39 cellular contexts compared by ENCODE assay signal in the genomic region with DNA sequence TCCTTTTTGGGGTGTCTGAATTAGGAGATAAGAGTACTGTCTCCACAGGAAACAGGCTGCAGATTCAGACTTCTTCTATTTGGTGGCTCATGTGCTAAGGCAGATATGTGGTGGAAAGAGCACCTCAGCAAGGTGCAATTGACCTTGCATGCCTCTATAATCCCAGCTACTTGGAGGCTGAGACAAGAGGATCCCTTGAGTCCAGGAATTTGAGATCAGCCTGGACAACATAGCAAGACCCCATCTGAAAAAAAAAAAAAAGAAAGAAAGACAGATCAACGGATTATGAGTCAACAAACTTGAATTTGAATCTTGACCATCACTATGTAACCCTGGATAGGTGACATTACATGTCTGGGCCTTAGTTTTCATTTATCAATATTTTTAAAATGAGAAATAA.
"Had no signal": no experiment of that assay in that cellular context is flagged by ENCODE, and none has a peak within 500 bp of the region (broad histone marks: within the 10 kb centered on the region; RNA-seq: fewer than 3 reads in every experiment).

No MANE protein-coding gene starts in this region.

- H3K27ac Mint-ChIP-seq: activated naive CD4-positive, alpha-beta T cell treated with anti-CD3 and anti-CD28 coated beads for 36 hours; activated naive CD4-positive, alpha-beta T cell treated with anti-CD3 and anti-CD28 coated beads, Interleukin-2, amount 10 ng/mL, durations not matched to agents 7 days and 5 days; activated naive CD4-positive, alpha-beta T cell treated with anti-CD3 and anti-CD28 coated beads, Interleukin-2, amount 50 U/mL, for 24 hours; activated naive CD4-positive, alpha-beta T cell treated with anti-CD3 and anti-CD28 coated beads, Interleukin-2, amount 50 U/mL, for 72 hours; activated naive CD8-positive, alpha-beta T cell; activated naive CD8-positive, alpha-beta T cell treated with anti-CD3 and anti-CD28 coated beads for 36 hours; activated naive CD8-positive, alpha-beta T cell treated with anti-CD3 and anti-CD28 coated beads, Interleukin-2, amount 10 ng/mL, durations not matched to agents 7 days and 5 days; activated naive CD8-positive, alpha-beta T cell treated with anti-CD3 and anti-CD28 coated beads, Interleukin-2, amount 50 U/mL, for 24 hours; activated T-cell treated with anti-CD3 and anti-CD28 coated beads, Interleukin-2, amount 50 U/mL, for 24 hours; activated T-cell treated with anti-CD3 and anti-CD28 coated beads, Interleukin-2, amount 50 U/mL, for 72 hours; activated T-helper 1 cell treated with anti-CD3 and anti-CD28 coated beads, Interleukin-12 subunit alpha, Interleukin-12 subunit beta, Interleukin-2, Interleukin-4 antibody, amounts not matched to agents 30 ng/mL and 10 ng/mL and 1 ng/mL, durations not matched to agents 14 hours and 24 hours and 36 hours; activated T-helper 17 cell treated with anti-CD3 and anti-CD28 coated beads, Interleukin-2, amount 50 U/mL, for 72 hours; activated T-helper 2 cell treated with anti-CD3 and anti-CD28 coated beads, Interferon-gamma antibody, Interleukin-2, Interleukin-4, amounts not matched to agents 10 μg/mL and 5 μg/mL and 100 μg/mL, durations not matched to agents 14 hours and 24 hours and 36 hours; brain had no signal

- H3K27me3 ChIP-seq: adrenal gland, ascending aorta, body of pancreas, brain microvascular endothelial cell, breast epithelium, cardiac muscle cell had no signal

- FAIRE-seq: astrocyte, bronchial epithelial cell had no signal

- H3K4me3 Mint-ChIP-seq: activated naive CD4-positive, alpha-beta T cell treated with anti-CD3 and anti-CD28 coated beads for 36 hours; activated naive CD4-positive, alpha-beta T cell treated with anti-CD3 and anti-CD28 coated beads, Interleukin-2, amount 10 ng/mL, durations not matched to agents 7 days and 5 days; activated naive CD4-positive, alpha-beta T cell treated with anti-CD3 and anti-CD28 coated beads, Interleukin-2, amount 50 U/mL, for 24 hours; activated naive CD8-positive, alpha-beta T cell; activated naive CD8-positive, alpha-beta T cell treated with anti-CD3 and anti-CD28 coated beads for 36 hours; activated naive CD8-positive, alpha-beta T cell treated with anti-CD3 and anti-CD28 coated beads, Interleukin-2, amount 10 ng/mL, durations not matched to agents 7 days and 5 days; activated naive CD8-positive, alpha-beta T cell treated with anti-CD3 and anti-CD28 coated beads, Interleukin-2, amount 50 U/mL, for 24 hours; activated T-cell treated with anti-CD3 and anti-CD28 coated beads, Interleukin-2, amount 50 U/mL, for 24 hours; activated T-cell treated with anti-CD3 and anti-CD28 coated beads, Interleukin-2, amount 50 U/mL, for 4 hours; activated T-cell treated with anti-CD3 and anti-CD28 coated beads, Interleukin-2, amount 50 U/mL, for 72 hours; activated T-helper 1 cell treated with anti-CD3 and anti-CD28 coated beads, Interleukin-12 subunit alpha, Interleukin-12 subunit beta, Interleukin-2, Interleukin-4 antibody, amounts not matched to agents 30 ng/mL and 10 ng/mL and 1 ng/mL, durations not matched to agents 14 hours and 24 hours and 36 hours; activated T-helper 17 cell treated with anti-CD3 and anti-CD28 coated beads, Interleukin-2, amount 50 U/mL, for 72 hours; brain; central memory CD8-positive, alpha-beta T cell had no signal

- H3K4me3 ChIP-seq: adrenal gland, ascending aorta, body of pancreas, breast epithelium, cardiac muscle cell had no signal

- H3K36me3 ChIP-seq: adrenal gland, ascending aorta, brain microvascular endothelial cell, breast epithelium, cardiac muscle cell had no signal

- H3K9me3 ChIP-seq: adrenal gland, ascending aorta, body of pancreas, breast epithelium had no signal

- H3K4me1 ChIP-seq: adrenal gland, ascending aorta, body of pancreas, breast epithelium had no signal

- H3K27ac ChIP-seq: adrenal gland, ascending aorta, body of pancreas, brain microvascular endothelial cell, breast epithelium, cardiac muscle cell had no signal

- ATAC-seq: activated naive CD4-positive, alpha-beta T cell treated with anti-CD3 and anti-CD28 coated beads, Interleukin-2, amount 50 U/mL, for 72 hours; activated naive CD8-positive, alpha-beta T cell treated with anti-CD3 and anti-CD28 coated beads, Interleukin-2, amount 50 U/mL, for 24 hours; activated T-cell treated with anti-CD3 and anti-CD28 coated beads, Interleukin-2, amount 50 U/mL, for 4 hours; activated T-cell treated with anti-CD3 and anti-CD28 coated beads, Interleukin-2, amount 50 U/mL, for 72 hours; activated T-helper 17 cell treated with anti-CD3 and anti-CD28 coated beads, Interleukin-2, amount 50 U/mL, for 72 hours; body of pancreas had no signal

- DNase-seq: activated effector memory CD4-positive, alpha-beta T cell treated with anti-CD3 and anti-CD28 coated beads, Interleukin-2, amount 50 U/mL, for 16 hours; activated effector memory CD4-positive, alpha-beta T cell treated with Interleukin-2 at 50 U/mL for 16 hours; activated gamma-delta T cell; activated gamma-delta T cell treated with Interleukin-2 at 50 U/mL for 16 hours; activated naive CD4-positive, alpha-beta T cell; activated naive CD4-positive, alpha-beta T cell treated with anti-CD3 and anti-CD28 coated beads for 36 hours; activated naive CD4-positive, alpha-beta T cell treated with anti-CD3 and anti-CD28 coated beads, Interleukin-2, amount 10 ng/mL, durations not matched to agents 7 days and 5 days; activated naive CD4-positive, alpha-beta T cell treated with anti-CD3 and anti-CD28 coated beads, Interleukin-2, amount 50 U/mL, for 16 hours; activated naive CD4-positive, alpha-beta T cell treated with Interleukin-2 at 50 U/mL for 16 hours; activated naive CD8-positive, alpha-beta T cell treated with anti-CD3 and anti-CD28 coated beads for 36 hours; activated naive CD8-positive, alpha-beta T cell treated with anti-CD3 and anti-CD28 coated beads, Interleukin-2, amount 10 ng/mL, durations not matched to agents 7 days and 5 days; activated naive CD8-positive, alpha-beta T cell treated with anti-CD3 and anti-CD28 coated beads, Interleukin-2, amount 50 U/mL, for 24 hours; activated T-cell treated with anti-CD3 and anti-CD28 coated beads, Interleukin-2, amount 50 U/mL, for 1 hour; activated T-cell treated with anti-CD3 and anti-CD28 coated beads, Interleukin-2, amount 50 U/mL, for 24 hours; activated T-cell treated with anti-CD3 and anti-CD28 coated beads, Interleukin-2, amount 50 U/mL, for 4 hours; activated T-cell treated with anti-CD3 and anti-CD28 coated beads, Interleukin-2, amount 50 U/mL, for 48 hours; activated T-cell treated with anti-CD3 and anti-CD28 coated beads, Interleukin-2, amount 50 U/mL, for 72 hours; adrenal gland; amniotic stem cell; amygdala; anterior cingulate cortex; aorta; body of pancreas; brain microvascular endothelial cell; caudate nucleus; cerebellar nuclear complex had no signal

- H3K27me3 Mint-ChIP-seq: activated naive CD8-positive, alpha-beta T cell had no signal

- H3K36me3 Mint-ChIP-seq: activated naive CD4-positive, alpha-beta T cell treated with anti-CD3 and anti-CD28 coated beads, Interleukin-2, amount 10 ng/mL, durations not matched to agents 7 days and 5 days; activated naive CD4-positive, alpha-beta T cell treated with anti-CD3 and anti-CD28 coated beads, Interleukin-2, amount 50 U/mL, for 24 hours; activated naive CD4-positive, alpha-beta T cell treated with anti-CD3 and anti-CD28 coated beads, Interleukin-2, amount 50 U/mL, for 72 hours; activated naive CD8-positive, alpha-beta T cell; activated naive CD8-positive, alpha-beta T cell treated with anti-CD3 and anti-CD28 coated beads for 36 hours; activated naive CD8-positive, alpha-beta T cell treated with anti-CD3 and anti-CD28 coated beads, Interleukin-2, amount 10 ng/mL, durations not matched to agents 7 days and 5 days; brain had no signal

- H3K9me3 Mint-ChIP-seq: activated naive CD4-positive, alpha-beta T cell treated with anti-CD3 and anti-CD28 coated beads for 36 hours; activated naive CD4-positive, alpha-beta T cell treated with anti-CD3 and anti-CD28 coated beads, Interleukin-2, amount 10 ng/mL, durations not matched to agents 7 days and 5 days; activated naive CD4-positive, alpha-beta T cell treated with anti-CD3 and anti-CD28 coated beads, Interleukin-2, amount 50 U/mL, for 24 hours; activated naive CD4-positive, alpha-beta T cell treated with anti-CD3 and anti-CD28 coated beads, Interleukin-2, amount 50 U/mL, for 72 hours; activated naive CD8-positive, alpha-beta T cell treated with anti-CD3 and anti-CD28 coated beads for 36 hours; activated naive CD8-positive, alpha-beta T cell treated with anti-CD3 and anti-CD28 coated beads, Interleukin-2, amount 10 ng/mL, durations not matched to agents 7 days and 5 days; activated naive CD8-positive, alpha-beta T cell treated with anti-CD3 and anti-CD28 coated beads, Interleukin-2, amount 50 U/mL, for 24 hours; activated T-cell treated with anti-CD3 and anti-CD28 coated beads, Interleukin-2, amount 50 U/mL, for 24 hours; activated T-cell treated with anti-CD3 and anti-CD28 coated beads, Interleukin-2, amount 50 U/mL, for 4 hours; activated T-cell treated with anti-CD3 and anti-CD28 coated beads, Interleukin-2, amount 50 U/mL, for 72 hours; activated T-helper 1 cell treated with anti-CD3 and anti-CD28 coated beads, Interleukin-12 subunit alpha, Interleukin-12 subunit beta, Interleukin-2, Interleukin-4 antibody, amounts not matched to agents 30 ng/mL and 10 ng/mL and 1 ng/mL, durations not matched to agents 14 hours and 24 hours and 36 hours; activated T-helper 17 cell treated with anti-CD3 and anti-CD28 coated beads, Interleukin-2, amount 50 U/mL, for 72 hours; activated T-helper 2 cell treated with anti-CD3 and anti-CD28 coated beads, Interferon-gamma antibody, Interleukin-2, Interleukin-4, amounts not matched to agents 10 μg/mL and 5 μg/mL and 100 μg/mL, durations not matched to agents 14 hours and 24 hours and 36 hours; brain; central memory CD8-positive, alpha-beta T cell had no signal

- H3K4me1 Mint-ChIP-seq: activated naive CD4-positive, alpha-beta T cell treated with anti-CD3 and anti-CD28 coated beads, Interleukin-2, amount 10 ng/mL, durations not matched to agents 7 days and 5 days; activated naive CD4-positive, alpha-beta T cell treated with anti-CD3 and anti-CD28 coated beads, Interleukin-2, amount 50 U/mL, for 24 hours; activated naive CD8-positive, alpha-beta T cell treated with anti-CD3 and anti-CD28 coated beads for 36 hours; activated naive CD8-positive, alpha-beta T cell treated with anti-CD3 and anti-CD28 coated beads, Interleukin-2, amount 10 ng/mL, durations not matched to agents 7 days and 5 days; activated naive CD8-positive, alpha-beta T cell treated with anti-CD3 and anti-CD28 coated beads, Interleukin-2, amount 50 U/mL, for 24 hours; activated T-helper 17 cell treated with anti-CD3 and anti-CD28 coated beads, Interleukin-2, amount 50 U/mL, for 72 hours; brain; central memory CD8-positive, alpha-beta T cell had no signal
